In the genomic region with DNA sequence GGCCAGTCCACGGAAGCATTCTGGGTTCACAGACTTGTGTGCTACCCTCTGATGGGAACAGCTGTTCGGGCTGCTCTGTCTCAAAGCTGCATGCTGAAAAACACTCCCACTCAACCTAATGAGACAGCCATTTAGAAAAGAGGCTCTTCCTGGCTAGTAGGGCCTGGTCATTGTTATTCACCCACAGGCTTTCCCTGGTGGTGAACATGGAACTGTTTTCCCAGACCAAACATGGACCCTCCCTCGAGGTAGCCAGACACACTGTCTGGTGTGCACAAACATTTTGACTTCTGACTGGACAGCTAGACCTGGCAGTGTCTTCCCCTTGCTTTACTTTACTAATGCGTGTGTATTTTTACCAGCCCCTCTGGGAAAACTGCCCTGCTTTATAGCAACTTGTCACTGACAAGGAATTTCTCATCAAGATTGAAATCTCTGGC, we compare ENCODE assay signal across 16 cellular contexts. TPM values are rescaled to one million over a fixed set of nuclear protein-coding genes. Genes with fewer than 3 reads are reported as not detected.
A peak's percentile ranks its signal among the peaks of the same experiment; 100 is the strongest.
DNase-seq lines count a peak whose midpoint lies in the region; ATAC-seq and TF ChIP-seq lines count a peak whose summit lies in the region.
"Had no signal": no experiment of that assay in that cellular context is flagged by ENCODE, and none has a peak within 500 bp of the region (broad histone marks: within the 10 kb centered on the region; RNA-seq: fewer than 3 reads in every experiment).

No MANE protein-coding gene starts in this region.

- H3K27ac Mint-ChIP-seq in neural progenitor cell, result peak overlapping the region; percentile 50
- H3K27ac Mint-ChIP-seq: activated CD4-positive, alpha-beta T cell treated with anti-CD3 and anti-CD28 coated beads for 36 hours; activated naive CD8-positive, alpha-beta T cell treated with anti-CD3 and anti-CD28 coated beads, Interleukin-2, amount 10 ng/mL, durations not matched to agents 7 days and 5 days; naive thymus-derived CD4-positive, alpha-beta T cell had no signal

- no peak overlapping the region; the same call in 1 of the 2 replicates for H3K27ac ChIP-seq in HEK293 (ENCODE audit: extremely low read depth, low read depth, low read length)
- H3K27ac ChIP-seq in neural progenitor cell, result no peak overlapping the region
- H3K27ac ChIP-seq: BLaER1 treated with 17β-estradiol and CSF1 and Interleukin-3, amounts not matched to agents 10 nM and 100 nM; epithelial cell of prostate had no signal

- H3K4me1 Mint-ChIP-seq in neural progenitor cell, result peaks cover 31% of the 10 kb centered on the region
- H3K4me1 Mint-ChIP-seq: activated CD4-positive, alpha-beta T cell treated with anti-CD3 and anti-CD28 coated beads for 36 hours had no signal

- no peaks in the 10 kb centered on the region for H3K36me3 Mint-ChIP-seq in neural progenitor cell
- H3K36me3 Mint-ChIP-seq: activated naive CD8-positive, alpha-beta T cell treated with anti-CD3 and anti-CD28 coated beads, Interleukin-2, amount 10 ng/mL, durations not matched to agents 7 days and 5 days had no signal

- H3K4me3 ChIP-seq in HEK293 (ENCODE audit: low read depth, low read length) (no peak overlapping the region), neural progenitor cell (no peak overlapping the region)
- H3K4me3 ChIP-seq: BLaER1 treated with 17β-estradiol and CSF1 and Interleukin-3, amounts not matched to agents 10 nM and 100 nM; tibial artery had no signal

- no peak for TF ChIP-seq CTCF in HEK293 (tag by site-specific recombination; IDR thresholded peaks at IDR 0.05)
- peak; percentile 7 for TF ChIP-seq CTCF in neural progenitor cell (IDR thresholded peaks at IDR 0.05)

- H3K9me3 ChIP-seq in HEK293 (ENCODE audit: control insufficient read depth, insufficient read depth, low read depth, low read length) (no peaks in the 10 kb centered on the region), neural progenitor cell (ENCODE audit: low read depth) (no peaks in the 10 kb centered on the region)
- H3K9me3 ChIP-seq: BLaER1 treated with 17β-estradiol and CSF1 and Interleukin-3, amounts not matched to agents 10 nM and 100 nM; tibial artery had no signal

- no peak for ATAC-seq in HG03280 (IDR thresholded peaks at IDR 0.05; ENCODE audit: unreplicated experiment)
- ATAC-seq: activated CD4-positive, alpha-beta T cell treated with anti-CD3 and anti-CD28 coated beads for 36 hours; naive thymus-derived CD4-positive, alpha-beta T cell had no signal

- POLR2A ChIA-PET in HEK293 (lab: Yijun Ruan, JAX), result interaction anchor here (0.7 kb wide), 1 partner anchor 10 kb away, joined by 4 read pairs; no protein-coding TSS in a partner anchor

- no peak overlapping the region for H3K4me3 Mint-ChIP-seq in neural progenitor cell
- H3K4me3 Mint-ChIP-seq: activated CD4-positive, alpha-beta T cell treated with anti-CD3 and anti-CD28 coated beads for 36 hours; activated naive CD8-positive, alpha-beta T cell treated with anti-CD3 and anti-CD28 coated beads, Interleukin-2, amount 10 ng/mL, durations not matched to agents 7 days and 5 days; naive thymus-derived CD4-positive, alpha-beta T cell had no signal

- no peaks in the 10 kb centered on the region for H3K79me2 ChIP-seq in neural progenitor cell (ENCODE audit: low read depth)

- H3K9ac ChIP-seq in neural progenitor cell, result no peak overlapping the region
- H3K9ac ChIP-seq: BLaER1 treated with 17β-estradiol and CSF1 and Interleukin-3, amounts not matched to agents 10 nM and 100 nM had no signal

- CTCF ChIA-PET in HEK293 (lab: Yijun Ruan, JAX), result interaction anchor here (0.7 kb wide), 1 partner anchor 1092 kb away, joined by 3 read pairs; no protein-coding TSS in a partner anchor

- H3K4me2 ChIP-seq in neural progenitor cell, result no peak overlapping the region
- H3K4me2 ChIP-seq: BLaER1 treated with 17β-estradiol and CSF1 and Interleukin-3, amounts not matched to agents 10 nM and 100 nM had no signal

- H3K4me1 ChIP-seq in HEK293 (ENCODE audit: control insufficient read depth, insufficient read depth, low read length), result peaks cover 14% of the 10 kb centered on the region
- H3K4me1 ChIP-seq in neural progenitor cell, result peaks cover 28% of the 10 kb centered on the region
- H3K4me1 ChIP-seq: BLaER1 treated with 17β-estradiol and CSF1 and Interleukin-3, amounts not matched to agents 10 nM and 100 nM; tibial artery had no signal

- peaks cover 7% of the 10 kb centered on the region for H3F3A ChIP-seq in neural progenitor cell (ENCODE audit: low read depth)

- H3K9me3 Mint-ChIP-seq in neural progenitor cell, result no peaks in the 10 kb centered on the region
- H3K9me3 Mint-ChIP-seq: activated naive CD8-positive, alpha-beta T cell treated with anti-CD3 and anti-CD28 coated beads, Interleukin-2, amount 10 ng/mL, durations not matched to agents 7 days and 5 days; naive thymus-derived CD4-positive, alpha-beta T cell had no signal

- DNase-seq in NCI-H2107 (lab: John Stamatoyannopoulos, UW) (peak; percentile 45), dermis blood vessel endothelial cell (peak; percentile 60), neural progenitor cell (ENCODE audit: low spot score) (no peak), medulla oblongata (ENCODE audit: extremely low spot score) (no peak), SW480 (ENCODE audit: low spot score) (no peak)
- DNase-seq: activated CD4-positive, alpha-beta T cell treated with anti-CD3 and anti-CD28 coated beads for 36 hours; activated naive CD8-positive, alpha-beta T cell treated with anti-CD3 and anti-CD28 coated beads, Interleukin-2, amount 10 ng/mL, durations not matched to agents 7 days and 5 days; left cardiac atrium; naive thymus-derived CD4-positive, alpha-beta T cell; NCI-H446 treated with DMSO at 0.1 percent for 48 hours; T-helper 2 cell; tibial artery had no signal

- H3K27me3 ChIP-seq in neural progenitor cell, result no peaks in the 10 kb centered on the region
- H3K27me3 ChIP-seq: BLaER1 treated with 17β-estradiol and CSF1 and Interleukin-3, amounts not matched to agents 10 nM and 100 nM; tibial artery had no signal

- no peak overlapping the region for H2AFZ ChIP-seq in neural progenitor cell (replicated peaks)

- H3K36me3 ChIP-seq in HEK293 (ENCODE audit: control insufficient read depth in 2 of 2, insufficient read depth in 1 of 2, low read length in 2 of 2) (no peaks in the 10 kb centered on the region), neural progenitor cell (no peaks in the 10 kb centered on the region)
- H3K36me3 ChIP-seq: BLaER1 treated with 17β-estradiol and CSF1 and Interleukin-3, amounts not matched to agents 10 nM and 100 nM; tibial artery had no signal

- no peaks in the 10 kb centered on the region for H3K27me3 Mint-ChIP-seq in neural progenitor cell (ENCODE audit: insufficient read depth, low read depth)

- no peaks in the 10 kb centered on the region for H4K20me1 ChIP-seq in neural progenitor cell (ENCODE audit: low read depth)
- H4K20me1 ChIP-seq: BLaER1 treated with 17β-estradiol and CSF1 and Interleukin-3, amounts not matched to agents 10 nM and 100 nM had no signal

TF ChIP-seq in HEK293, 187 proteins besides CTCF, POLR2A, EP300 and RAD21:
- TF ChIP-seq TRIM28 (IDR thresholded peaks at IDR 0.05; ENCODE audit: borderline replicate concordance, low read length) (0 out of 2 replicates have a peak, but pooled peaks have one; percentile 27), ZNF112 (tag by site-specific recombination; IDR thresholded peaks at IDR 0.05) (no peak), ZNF776 (tag by site-specific recombination; IDR thresholded peaks at IDR 0.05; ENCODE audit: borderline replicate concordance) (no peak), ZNF600 (tag by site-specific recombination; IDR thresholded peaks at IDR 0.05) (0 out of 2 replicates have a peak, but pooled peaks have one; percentile 21), ZFHX2 (tag by site-specific recombination; conservative IDR thresholded peaks at IDR 0.05) (peak; percentile 48), MYNN (tag by site-specific recombination; IDR thresholded peaks at IDR 0.05; ENCODE audit: borderline replicate concordance) (no peak), ZNF341 (tag by site-specific recombination; IDR thresholded peaks at IDR 0.05; ENCODE audit: low read depth) (peak; percentile 69)

RNA-seq across cellular contexts. Expression of gene MECOM, which starts 39.0 kb away (rescaled TPM):
- total RNA-seq in dermis blood vessel endothelial cell (54.3 and 76.4 TPM in 2 replicates), neural progenitor cell (ENCODE audit: low replicate concordance) (5.2 and 7.8 TPM in 2 replicates)
- total RNA-seq: activated CD4-positive, alpha-beta T cell treated with anti-CD3 and anti-CD28 coated beads for 36 hours; activated naive CD8-positive, alpha-beta T cell treated with anti-CD3 and anti-CD28 coated beads, Interleukin-2, amount 10 ng/mL, durations not matched to agents 7 days and 5 days had no signal

Comparison
In these comparisons a context has a peak if more than half of its experiments do, and no peak if none do; other contexts are left out.
1. DNase-seq: peak in NCI-H2107 (single experiment) and dermis blood vessel endothelial cell (single experiment); none in neural progenitor cell (single experiment), medulla oblongata (single experiment) and SW480 (single experiment).